Comparison of ENCODE assay signal across 18 cellular contexts in the genomic region with DNA sequence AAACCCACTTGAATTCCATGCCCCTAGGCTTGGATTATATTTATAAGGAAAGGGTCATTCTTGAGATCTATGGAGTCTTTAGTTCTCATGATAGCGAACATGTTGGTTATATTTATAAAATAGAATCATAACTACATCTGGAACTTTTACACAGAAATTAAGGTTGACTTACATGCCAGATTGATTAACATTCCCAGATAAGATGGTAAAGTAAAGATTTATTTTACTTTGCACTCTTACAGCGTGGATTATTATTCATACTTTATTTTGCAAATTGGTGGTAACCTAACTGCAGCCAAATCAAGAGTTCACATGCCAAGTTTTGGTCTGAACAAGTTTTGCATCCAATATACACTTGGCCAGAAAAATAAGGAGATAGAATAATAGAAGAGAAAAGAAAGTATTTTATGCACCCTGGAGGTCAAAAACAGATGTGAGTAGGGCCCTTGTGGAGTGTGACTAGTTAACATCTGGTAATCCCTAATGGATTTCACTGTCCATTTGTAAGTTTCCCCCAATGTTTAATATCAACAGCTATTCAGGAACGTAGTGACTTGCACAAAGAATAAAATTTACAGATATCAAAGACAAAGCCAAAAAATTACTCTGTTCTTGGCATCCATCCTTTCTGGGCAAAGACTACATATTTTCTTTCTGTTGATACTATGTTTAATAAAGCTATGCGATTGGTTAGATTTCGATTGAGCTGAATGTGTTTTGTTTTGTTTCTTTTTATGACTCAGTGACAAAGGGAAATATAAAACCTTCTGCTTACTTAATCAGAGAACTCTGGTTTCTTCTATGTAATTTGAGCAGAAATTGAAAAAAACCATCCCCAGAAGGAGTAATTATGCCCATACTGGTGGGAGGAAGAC. TPM values are rescaled to one million over a fixed set of nuclear protein-coding genes. Genes with fewer than 3 reads are reported as not detected.
DNase-seq lines count a peak whose midpoint lies in the region; ATAC-seq, FAIRE-seq and TF ChIP-seq lines count a peak whose summit lies in the region.
"Had no signal": no experiment of that assay in that cellular context is flagged by ENCODE, and none has a peak within 500 bp of the region (broad histone marks: within the 10 kb centered on the region; RNA-seq: fewer than 3 reads in every experiment).

No MANE protein-coding gene starts in this region.

- H3K79me2 ChIP-seq in ACC112 (ENCODE audit: control insufficient read depth, insufficient read depth, low read length, unreplicated experiment), result no peaks in the 10 kb centered on the region

- DNase-seq in HFF-Myc (ENCODE audit: extremely low read depth, low read depth) (peak; percentile 82), bronchial epithelial cell (ENCODE audit: low read depth) (peak; percentile 72), lung microvascular endothelial cell (ENCODE audit: low read depth in 2 of 2) (peak; percentile 15 to 66), GDM1 (lab: John Stamatoyannopoulos, UW) (no peak), activated T-cell treated with anti-CD3 and anti-CD28 coated beads for 4 hours (no peak)
- DNase-seq in stimulated activated CD4-positive, alpha-beta T cell treated with anti-CD3 and anti-CD28 coated beads, Interleukin-2, amount 100 ng/mL, for 48 hours, result no peak
- DNase-seq: activated CD4-positive, alpha-beta T cell treated with anti-CD3 and anti-CD28 coated beads, Interleukin-2, amount 10 ng/mL, durations not matched to agents 24 days and 14 days; AML-193; body of pancreas; occipital lobe; PC-9; T-helper 2 cell; upper lobe of right lung had no signal

- H3K36me3 ChIP-seq in ACC112 (ENCODE audit: insufficient read depth, low read length) (no peaks in the 10 kb centered on the region), bronchial epithelial cell (ENCODE audit: control insufficient read depth, insufficient read depth, low read length) (no peaks in the 10 kb centered on the region)
- H3K36me3 ChIP-seq: upper lobe of right lung had no signal

- H2AFZ ChIP-seq in ACC112 (ENCODE audit: low read length, unreplicated experiment), result peak overlapping the region; percentile 27
- H2AFZ ChIP-seq: PC-9 had no signal

- H3K27me3 ChIP-seq in ACC112 (ENCODE audit: insufficient read depth, low read length) (no peaks in the 10 kb centered on the region), bronchial epithelial cell (ENCODE audit: control insufficient read depth, insufficient read depth, low read length) (no peaks in the 10 kb centered on the region)
- H3K27me3 ChIP-seq: body of pancreas, upper lobe of right lung had no signal

- FAIRE-seq in bronchial epithelial cell (lab: Jason Lieb, UNC), result no peak
- FAIRE-seq: GM12891 had no signal

- no peak for ATAC-seq in GM21526 (IDR thresholded peaks at IDR 0.05; ENCODE audit: low FRiP score, unreplicated experiment)
- ATAC-seq: body of pancreas, upper lobe of right lung had no signal

- peak overlapping the region; percentile 85 for H3K27ac ChIP-seq in ACC112 (ENCODE audit: low read depth, low read length)
- H3K27ac ChIP-seq: body of pancreas, PC-9, upper lobe of right lung had no signal

- H3K4me3 ChIP-seq in ACC112 (ENCODE audit: low read depth, low read length) (peak overlapping the region; percentile 42; the same call in 1 of the 2 replicates), HFF-Myc (replicated peaks; ENCODE audit: low read depth, low read length) (no peak overlapping the region), bronchial epithelial cell (ENCODE audit: low read depth, low read length) (no peak overlapping the region)
- H3K4me3 ChIP-seq: body of pancreas, lung, PC-9, upper lobe of right lung had no signal

- TF ChIP-seq CTCF in HFF-Myc (IDR thresholded peaks at IDR 0.05; ENCODE audit: low read depth, low read length, missing control alignments) (no peak), bronchial epithelial cell (IDR thresholded peaks at IDR 0.05; ENCODE audit: insufficient read depth, low read length, severe bottlenecking) (no peak)

- peaks cover 36% of the 10 kb centered on the region for H3K4me1 ChIP-seq in ACC112 (ENCODE audit: control insufficient read depth, insufficient read depth, low read length, unreplicated experiment)
- H3K4me1 ChIP-seq: body of pancreas, upper lobe of right lung had no signal

RNA-seq across cellular contexts. Expression of gene TMEM26, which starts 10.1 kb away (rescaled TPM):
- under 0.01 TPM in 1 of 2 replicates, not detected in the other for total RNA-seq in bronchial epithelial cell
- under 0.01 TPM in 1 of 2 replicates, not detected in the other for total RNA-seq in lung microvascular endothelial cell
- total RNA-seq: activated CD4-positive, alpha-beta T cell treated with anti-CD3 and anti-CD28 coated beads, Interleukin-2, amount 10 ng/mL, durations not matched to agents 24 days and 14 days; activated T-helper 1 cell treated with anti-CD3 and anti-CD28 coated beads, Interleukin-12 subunit alpha, Interleukin-12 subunit beta, Interleukin-2, Interleukin-4 antibody, amounts not matched to agents 30 ng/mL and 10 ng/mL and 1 ng/mL, durations not matched to agents 14 hours and 24 hours and 36 hours; body of pancreas; PC-9 had no signal

Comparison
In these comparisons a context has a peak if more than half of its experiments do, and no peak if none do; other contexts are left out.
1. DNase-seq: peak in HFF-Myc (single experiment), bronchial epithelial cell (single experiment) and lung microvascular endothelial cell (2 of 2); none in stimulated activated CD4-positive, alpha-beta T cell treated with anti-CD3 and anti-CD28 coated beads, Interleukin-2, amount 100 ng/mL, for 48 hours (0 of 2), GDM1 (single experiment) and activated T-cell treated with anti-CD3 and anti-CD28 coated beads for 4 hours (single experiment).